ENCODE assay signal across 8 cellular contexts in genomic region chr16:30368792-30369090, GRCh38. TPM values are rescaled to one million over a fixed set of nuclear protein-coding genes. Genes with fewer than 3 reads are reported as not detected.
DNase-seq lines count a peak whose midpoint lies in the region; ATAC-seq and TF ChIP-seq lines count a peak whose summit lies in the region.

No MANE protein-coding gene starts in this region.

- H3K4me1 ChIP-seq in fibroblast of lung (ENCODE audit: control insufficient read depth, extremely low read depth, insufficient read depth, low read length) (peaks cover 4% of the 10 kb centered on the region), psoas muscle (peaks cover 45% of the 10 kb centered on the region)

- 3 to 15% (median 8%) methylated on average over 4 of the region's 4 CpGs for WGBS in psoas muscle, 3 donors

- no peak overlapping the region for H2AFZ ChIP-seq in fibroblast of lung (ENCODE audit: low read length)

- no peak for ATAC-seq in psoas muscle
- no peak for ATAC-seq in HG02884 (IDR thresholded peaks at IDR 0.05; ENCODE audit: unreplicated experiment)
- ATAC-seq in HG02678 (IDR thresholded peaks at IDR 0.05; ENCODE audit: unreplicated experiment): no peak

- H3K27ac ChIP-seq in SK-N-MC (no peak overlapping the region), fibroblast of lung (ENCODE audit: insufficient read depth, low read length) (peak overlapping the region; percentile 48), psoas muscle (peak overlapping the region; percentile 84)

- no peaks in the 10 kb centered on the region for H4K20me1 ChIP-seq in fibroblast of lung (ENCODE audit: control insufficient read depth, extremely low read depth, insufficient read depth, low read length)

- H3K4me3 ChIP-seq in GM06990 (replicated peaks; ENCODE audit: low read depth, low read length) (peak overlapping the region; percentile 90), SK-N-MC (peak overlapping the region; percentile 82), fibroblast of lung (replicated peaks in 1 of 4; ENCODE audit: control extremely low read depth in 1 of 4, insufficient read depth in 1 of 4, low read depth in 3 of 4, low read length in 4 of 4) (peak overlapping the region; percentile 84 to 92 (median 88)), psoas muscle (peak overlapping the region; percentile 93)

- H3K4me2 ChIP-seq in fibroblast of lung (ENCODE audit: extremely low read depth, insufficient read depth, low read length): peak overlapping the region; percentile 94

- peak overlapping the region; percentile 78 for H3K9ac ChIP-seq in SK-N-MC (ENCODE audit: insufficient read length)
- peak overlapping the region; percentile 68 for H3K9ac ChIP-seq in fibroblast of lung (ENCODE audit: insufficient read depth, low read length)

- H3K27me3 ChIP-seq in GM06990 (replicated peaks; ENCODE audit: control insufficient read depth, insufficient read depth, low read length): no peaks in the 10 kb centered on the region
- no peaks in the 10 kb centered on the region for H3K27me3 ChIP-seq in fibroblast of lung (ENCODE audit: control insufficient read depth, insufficient read depth, low read length)
- no peaks in the 10 kb centered on the region for H3K27me3 ChIP-seq in psoas muscle (ENCODE audit: insufficient read depth in 3 of 3, low read length in 2 of 3)

- intact Hi-C loops in psoas muscle (cut with DNase I): loop anchor here in 1 of 2 donors (1.0 kb wide), 1 partner anchor 12 kb away; no protein-coding TSS in a partner anchor

- no peak for DNase-seq in GM06990 (ENCODE audit: extremely low read depth, insufficient read length)
- DNase-seq in SK-N-MC (ENCODE audit: low read depth, low spot score): no peak
- no peak for DNase-seq in fibroblast of lung (ENCODE audit: low read depth in 2 of 2)
- no peak for DNase-seq in psoas muscle
- no peak for DNase-seq in NCI-H526 treated with DMSO at 0.1 percent for 48 hours (lab: John Stamatoyannopoulos, UW)
- no peak for DNase-seq in NCI-H226

- no peaks in the 10 kb centered on the region for H3K9me3 ChIP-seq in SK-N-MC (ENCODE audit: low read depth, low read length)
- H3K9me3 ChIP-seq in fibroblast of lung (ENCODE audit: control insufficient read depth, insufficient read depth, low read depth, low read length): no peaks in the 10 kb centered on the region
- no peaks in the 10 kb centered on the region for H3K9me3 ChIP-seq in psoas muscle

- peaks cover 8% of the 10 kb centered on the region for H3K36me3 ChIP-seq in GM06990 (ENCODE audit: control insufficient read depth, insufficient read depth, low read length)
- H3K36me3 ChIP-seq in SK-N-MC (ENCODE audit: insufficient read depth, low read length): peaks cover 16% of the 10 kb centered on the region; the same call in 1 of the 2 replicates
- no peaks in the 10 kb centered on the region for H3K36me3 ChIP-seq in fibroblast of lung (ENCODE audit: control insufficient read depth, insufficient read depth, low read length)
- peaks cover 0 to 30% of the 10 kb centered on the region in 2 donors for H3K36me3 ChIP-seq in psoas muscle (ENCODE audit: insufficient read depth in 1 of 2, low read depth in 1 of 2)

- TF ChIP-seq CTCF in GM06990 (IDR thresholded peaks at IDR 0.05; ENCODE audit: insufficient read depth, low read length, poor library complexity, severe bottlenecking) (no peak), fibroblast of lung (conservative IDR thresholded peaks at IDR 0.05 in 1 of 2, IDR thresholded peaks at IDR 0.05 in 1 of 2; ENCODE audit: low read depth in 1 of 2, low read length in 2 of 2) (no peak), psoas muscle (IDR thresholded peaks at IDR 0.05) (no peak)

- H3K79me2 ChIP-seq in fibroblast of lung (ENCODE audit: control insufficient read depth, insufficient read depth, low read length): peaks cover 61% of the 10 kb centered on the region

RNA-seq across cellular contexts. Expression of gene TBC1D10B, which starts 1.6 kb away (rescaled TPM):
- 22.1 and 29.6 TPM in 2 replicates for total RNA-seq in fibroblast of lung
- 14.8 and 22.1 TPM in 2 replicates for polyA plus RNA-seq in fibroblast of lung
- polyA plus RNA-seq in fibroblast of lung (2012): 27.7 and 39.0 TPM in 2 replicates
- 65.2 and 104 TPM in 2 replicates for polyA minus RNA-seq in fibroblast of lung (ENCODE audit: low replicate concordance)
- 10 to 100 TPM; 30.1 to 50.0 (median 34.1) TPM for total RNA-seq in psoas muscle
- 10 to 100 TPM; 24.5 to 45.0 (median 26.4) TPM for polyA plus RNA-seq in psoas muscle

RNA-seq across cellular contexts. Expression of gene MYL11, which starts 5.9 kb away (rescaled TPM):
- total RNA-seq in fibroblast of lung: not detected in 2 replicates
- polyA plus RNA-seq in fibroblast of lung: 0.11 and 0.45 TPM in 2 replicates
- 0.78 and 0.87 TPM in 2 replicates for polyA plus RNA-seq in fibroblast of lung (2012)
- 2.8 TPM in 1 of 2 replicates, not detected in the other for polyA minus RNA-seq in fibroblast of lung (ENCODE audit: low replicate concordance)
- total RNA-seq in psoas muscle: 1,000 to 10,000 TPM; 1,414 to 6,743 (median 2,777) TPM
- 1,000 to 10,000 TPM in 2 of 3 donors, 100 to 1,000 TPM in 1; 636 to 4,264 (median 2,548) TPM for polyA plus RNA-seq in psoas muscle

RNA-seq across cellular contexts. Expression of gene SEPTIN1, which starts 13.6 kb away (rescaled TPM):
- total RNA-seq in fibroblast of lung: 0.17 and 0.26 TPM in 2 replicates
- polyA plus RNA-seq in fibroblast of lung: 0.17 TPM in 1 of 2 replicates, not detected in the other
- polyA plus RNA-seq in fibroblast of lung (2012): 0.78 and 2.0 TPM in 2 replicates
- polyA minus RNA-seq in fibroblast of lung (ENCODE audit: low replicate concordance): 0.24 TPM in 1 of 2 replicates, not detected in the other
- 1 to 10 TPM in 2 of 4 donors, under 1 TPM in 2; 0.34 to 1.8 (median 0.90) TPM for total RNA-seq in psoas muscle
- polyA plus RNA-seq in psoas muscle: under 1 TPM; 0.22 to 0.51 (median 0.28) TPM

RNA-seq across cellular contexts. Expression of gene CD2BP2, which starts 13.6 kb away (rescaled TPM):
- total RNA-seq in fibroblast of lung (35.2 and 36.0 TPM in 2 replicates), psoas muscle (10 to 100 TPM; 38.9 to 65.0 (median 49.6) TPM)
- polyA plus RNA-seq in fibroblast of lung (45.5 and 47.3 TPM in 2 replicates), psoas muscle (10 to 100 TPM; 31.0 to 61.8 (median 55.6) TPM)
- 65.0 and 78.7 TPM in 2 replicates for polyA plus RNA-seq in fibroblast of lung (2012)
- 19.9 and 31.5 TPM in 2 replicates for polyA minus RNA-seq in fibroblast of lung (ENCODE audit: low replicate concordance)

RNA-seq across cellular contexts. Expression of gene ZNF48, which starts 26.5 kb away (rescaled TPM):
- total RNA-seq in fibroblast of lung (7.3 and 7.7 TPM in 2 replicates), psoas muscle (1 to 10 TPM; 2.8 to 7.8 (median 5.6) TPM)
- polyA plus RNA-seq in fibroblast of lung (3.2 and 4.0 TPM in 2 replicates), psoas muscle (1 to 10 TPM; 2.3 to 7.4 (median 3.2) TPM)
- 3.6 and 4.4 TPM in 2 replicates for polyA plus RNA-seq in fibroblast of lung (2012)
- 3.7 and 5.3 TPM in 2 replicates for polyA minus RNA-seq in fibroblast of lung (ENCODE audit: low replicate concordance)

Comparison
In these comparisons a context has a peak if more than half of its experiments do, and no peak if none do; other contexts are left out.
1. RNA of gene MYL11, which starts 5.9 kb away (total RNA-seq): 1,414 to 6,743 TPM in psoas muscle; not detected in fibroblast of lung; every median in the first group is over 1,000 times any median in the second.
2. Peak in every context shown above with its lines, with median percentiles within 50 percentile points of each other: H3K4me3 ChIP-seq.